In genomic region chr5:10489810-10490426, GRCh38 we compare ENCODE assay signal across 9 cellular contexts. TPM values are rescaled to one million over a fixed set of nuclear protein-coding genes. Genes with fewer than 3 reads are reported as not detected.
DNase-seq lines count a peak whose midpoint lies in the region; ATAC-seq and TF ChIP-seq lines count a peak whose summit lies in the region.
"Had no signal": no experiment of that assay in that cellular context is flagged by ENCODE, and none has a peak within 500 bp of the region (broad histone marks: within the 10 kb centered on the region; RNA-seq: fewer than 3 reads in every experiment).

No MANE protein-coding gene starts in this region.

- peak overlapping the region; percentile 69 for H3K4me3 Mint-ChIP-seq in activated naive CD8-positive, alpha-beta T cell treated with anti-CD3 and anti-CD28 coated beads, Interleukin-2, amount 10 ng/mL, durations not matched to agents 7 days and 5 days

- CTCF ChIA-PET in RWPE1 (lab: Yijun Ruan, JAX), result interaction anchor here (0.6 to 1.0 kb wide), 2 partner anchors 12 to 138 kb away, joined by 3 to 4 read pairs; no protein-coding TSS in a partner anchor

- no peak overlapping the region for H3K27ac ChIP-seq in RWPE1

- DNase-seq in EH (ENCODE audit: low read depth), result peak; percentile 63
- DNase-seq in activated naive CD8-positive, alpha-beta T cell treated with anti-CD3 and anti-CD28 coated beads, Interleukin-2, amount 10 ng/mL, durations not matched to agents 7 days and 5 days, result no peak
- DNase-seq in RWPE1 (ENCODE audit: low spot score), result no peak
- no peak for DNase-seq in kidney tubule cell (ENCODE audit: low spot score)
- DNase-seq in DMS79 treated with DMSO at 0.1 percent for 48 hours (lab: John Stamatoyannopoulos, UW), result no peak
- DNase-seq in H4 (ENCODE audit: low spot score), result no peak

- peaks cover 5% of the 10 kb centered on the region for H3K27me3 Mint-ChIP-seq in activated naive CD8-positive, alpha-beta T cell treated with anti-CD3 and anti-CD28 coated beads, Interleukin-2, amount 10 ng/mL, durations not matched to agents 7 days and 5 days

- TF ChIP-seq CTCF in RWPE1 (conservative IDR thresholded peaks at IDR 0.05; ENCODE audit: low read depth), result no peak

- peaks cover 11% of the 10 kb centered on the region for H3K9me3 Mint-ChIP-seq in activated naive CD8-positive, alpha-beta T cell treated with anti-CD3 and anti-CD28 coated beads, Interleukin-2, amount 10 ng/mL, durations not matched to agents 7 days and 5 days

- ATAC-seq in GM19455 (IDR thresholded peaks at IDR 0.05; ENCODE audit: unreplicated experiment), result peak; percentile 79
- peak; percentile 96 for ATAC-seq in HG03469 (IDR thresholded peaks at IDR 0.05; ENCODE audit: unreplicated experiment)
- ATAC-seq in activated naive CD8-positive, alpha-beta T cell treated with anti-CD3 and anti-CD28 coated beads, Interleukin-2, amount 10 ng/mL, durations not matched to agents 7 days and 5 days (ENCODE audit: low read depth), result peak; percentile 92
- ATAC-seq: HCT116 had no signal

- POLR2A ChIA-PET in activated naive CD8-positive, alpha-beta T cell treated with anti-CD3 and anti-CD28 coated beads, Interleukin-2, amount 10 ng/mL, durations not matched to agents 7 days and 5 days (lab: Charles Lee), result interaction anchor here (0.5 to 0.9 kb wide), 2 partner anchors 44 to 71 kb away, joined by 3 read pairs; no protein-coding TSS in a partner anchor
- POLR2A ChIA-PET in RWPE1 (lab: Yijun Ruan, JAX; ENCODE audit: low non-redundant PET), result no interaction called here

- H3K27ac Mint-ChIP-seq in activated naive CD8-positive, alpha-beta T cell treated with anti-CD3 and anti-CD28 coated beads, Interleukin-2, amount 10 ng/mL, durations not matched to agents 7 days and 5 days, result peak overlapping the region; percentile 74

- H3K4me1 Mint-ChIP-seq in activated naive CD8-positive, alpha-beta T cell treated with anti-CD3 and anti-CD28 coated beads, Interleukin-2, amount 10 ng/mL, durations not matched to agents 7 days and 5 days, result peaks cover 16% of the 10 kb centered on the region

- peaks cover 2% of the 10 kb centered on the region for H3K36me3 Mint-ChIP-seq in activated naive CD8-positive, alpha-beta T cell treated with anti-CD3 and anti-CD28 coated beads, Interleukin-2, amount 10 ng/mL, durations not matched to agents 7 days and 5 days

RNA-seq across cellular contexts. Expression of gene ROPN1L, which starts 48.2 kb away (rescaled TPM):
- total RNA-seq in activated naive CD8-positive, alpha-beta T cell treated with anti-CD3 and anti-CD28 coated beads, Interleukin-2, amount 10 ng/mL, durations not matched to agents 7 days and 5 days, result 1 to 10 TPM; 1.4 to 1.5 TPM
- total RNA-seq in H4 (2014; rRNA removed; shearing (Covaris generic)), result 1.3 and 2.5 TPM in 2 replicates
